10 cellular contexts compared by ENCODE assay signal in the genomic region with DNA sequence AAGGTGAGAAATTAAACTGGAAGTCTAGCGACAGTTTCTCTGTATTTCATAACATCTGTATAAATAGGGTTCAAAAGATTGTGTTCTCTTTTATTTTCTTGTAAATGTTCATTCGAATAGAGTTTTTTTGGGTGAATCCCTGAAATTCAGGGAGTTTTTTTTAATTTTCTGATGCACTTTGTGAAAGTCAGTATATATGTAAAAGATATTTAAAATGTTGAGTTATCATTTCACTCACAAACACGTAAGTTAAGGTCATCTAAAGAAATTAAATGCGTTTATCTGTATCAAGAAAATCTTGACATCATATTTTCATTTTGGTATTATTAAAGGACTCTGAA. TPM values are rescaled to one million over a fixed set of nuclear protein-coding genes. Genes with fewer than 3 reads are reported as not detected.
DNase-seq lines count a peak whose midpoint lies in the region; ATAC-seq and TF ChIP-seq lines count a peak whose summit lies in the region.
"Had no signal": no experiment of that assay in that cellular context is flagged by ENCODE, and none has a peak within 500 bp of the region (broad histone marks: within the 10 kb centered on the region; RNA-seq: fewer than 3 reads in every experiment).

No MANE protein-coding gene starts in this region.

- H3K4me3 ChIP-seq in KMS-11 (IDR thresholded peaks at IDR 0.05; ENCODE audit: insufficient read depth, low read depth, low read length) (peak overlapping the region; percentile 69), dorsolateral prefrontal cortex (peak overlapping the region in 32 of 59 donors; percentile 1 to 57 (median 30)), osteoblast (ENCODE audit: insufficient read depth, low read length) (no peak overlapping the region), tibial nerve (no peak overlapping the region), sigmoid colon (no peak overlapping the region)

- intact Hi-C loops in dorsolateral prefrontal cortex (cut with DNase I) (loop anchor here (5.0 to 10.0 kb wide), 3 partner anchors 373 to 1789 kb away; a partner anchor contains a TSS), sigmoid colon (cut with DNase I) (loop anchor here (5.0 to 10.0 kb wide), 4 partner anchors 91 to 1113 kb away; a partner anchor contains a TSS)

- no peak for TF ChIP-seq POLR2A in tibial nerve (IDR thresholded peaks at IDR 0.05)
- no peak for TF ChIP-seq POLR2A in sigmoid colon (IDR thresholded peaks at IDR 0.05)

- TF ChIP-seq EP300 in tibial nerve (IDR thresholded peaks at IDR 0.05) (no peak), sigmoid colon (IDR thresholded peaks at IDR 0.05) (no peak)

- peaks cover 5% of the 10 kb centered on the region for H3K36me3 Mint-ChIP-seq in activated CD8-positive, alpha-beta memory T cell treated with anti-CD3 and anti-CD28 coated beads, Interleukin-2, amount 10 ng/mL, durations not matched to agents 7 days and 5 days

- H3K9me3 ChIP-seq in osteoblast (ENCODE audit: low read depth, low read length) = no peaks in the 10 kb centered on the region
- H3K9me3 ChIP-seq in tibial nerve = no peaks in the 10 kb centered on the region
- no peaks in the 10 kb centered on the region for H3K9me3 ChIP-seq in sigmoid colon

- CTCF ChIA-PET in activated CD8-positive, alpha-beta memory T cell treated with anti-CD3 and anti-CD28 coated beads, Interleukin-2, amount 10 ng/mL, durations not matched to agents 7 days and 5 days (lab: Charles Lee) = interaction anchor here (1.2 kb wide), 1 partner anchor 936 kb away, joined by 3 read pairs; no protein-coding TSS in a partner anchor

- H2AFZ ChIP-seq in KMS-11 (ENCODE audit: low read depth) (peak overlapping the region; percentile 68; the same call in 1 of the 2 replicates), osteoblast (ENCODE audit: low read length) (no peak overlapping the region)

- H3K4me2 ChIP-seq in KMS-11 (peak overlapping the region; percentile 86), osteoblast (ENCODE audit: insufficient read depth, low read length) (no peak overlapping the region)

- WGBS in tibial nerve, 2 donors = 25 to 26% methylated on average over 4 of the region's 4 CpGs
- WGBS in sigmoid colon, 2 donors = 19% methylated on average over 4 of the region's 4 CpGs

- peaks cover 5% of the 10 kb centered on the region; the same call in 1 of the 2 replicates for H4K20me1 ChIP-seq in KMS-11 (ENCODE audit: insufficient read depth)
- peaks cover 6% of the 10 kb centered on the region for H4K20me1 ChIP-seq in osteoblast (ENCODE audit: insufficient read depth, low read length)

- H3K36me3 ChIP-seq in KMS-11 (ENCODE audit: insufficient read depth) = no peaks in the 10 kb centered on the region
- H3K36me3 ChIP-seq in osteoblast (ENCODE audit: insufficient read depth, low read length) = no peaks in the 10 kb centered on the region
- H3K36me3 ChIP-seq in tibial nerve = no peaks in the 10 kb centered on the region
- no peaks in the 10 kb centered on the region for H3K36me3 ChIP-seq in sigmoid colon

- TF ChIP-seq CTCF in KMS-11 (conservative IDR thresholded peaks at IDR 0.05; ENCODE audit: low read depth, low read length) (no peak), dorsolateral prefrontal cortex (IDR thresholded peaks at IDR 0.05 in 54 of 56, conservative IDR thresholded peaks at IDR 0.05 in 2 of 56; ENCODE audit: low read depth in 1 of 56, partially characterized antibody in 56 of 56) (no peak), osteoblast (IDR thresholded peaks at IDR 0.05; ENCODE audit: extremely low read depth, low read depth, low read length) (no peak), tibial nerve (IDR thresholded peaks at IDR 0.05) (no peak), sigmoid colon (IDR thresholded peaks at IDR 0.05) (no peak)

- DNase-seq in activated CD8-positive, alpha-beta memory T cell treated with anti-CD3 and anti-CD28 coated beads, Interleukin-2, amount 10 ng/mL, durations not matched to agents 7 days and 5 days = no peak
- no peak for DNase-seq in activated CD8-positive, alpha-beta memory T cell treated with anti-CD3 and anti-CD28 coated beads, Interleukin-2, amount 50 U/mL, for 48 hours
- DNase-seq in dorsolateral prefrontal cortex (no peak), osteoblast (ENCODE audit: insufficient read length, low spot score, missing footprints) (peak; percentile 83), tibial nerve (ENCODE audit: low spot score in 2 of 2) (no peak), sigmoid colon (no peak)
- DNase-seq: NCI-H2171, occipital lobe had no signal

- H3K27me3 ChIP-seq in KMS-11 (ENCODE audit: insufficient read depth, low read depth) (peaks cover 69% of the 10 kb centered on the region), dorsolateral prefrontal cortex (peaks cover 48 to 100% (median 98%) of the 10 kb centered on the region in 45 donors), osteoblast (ENCODE audit: insufficient read depth, low read length) (peaks cover 98% of the 10 kb centered on the region), tibial nerve (peaks cover 29 to 99% of the 10 kb centered on the region in 2 donors), sigmoid colon (peaks cover 89 to 100% (median 100%) of the 10 kb centered on the region in 3 donors)

- no peak overlapping the region for H3K9ac ChIP-seq in KMS-11

- H3K27ac Mint-ChIP-seq in activated CD8-positive, alpha-beta memory T cell treated with anti-CD3 and anti-CD28 coated beads, Interleukin-2, amount 10 ng/mL, durations not matched to agents 7 days and 5 days = peak overlapping the region; percentile 67

- H3K27ac ChIP-seq in KMS-11 (no peak overlapping the region), dorsolateral prefrontal cortex (peak overlapping the region in 1 of 59 donors; percentile 14), osteoblast (ENCODE audit: low read depth, low read length) (no peak overlapping the region), tibial nerve (no peak overlapping the region), sigmoid colon (no peak overlapping the region)

- H3K4me1 Mint-ChIP-seq in activated CD8-positive, alpha-beta memory T cell treated with anti-CD3 and anti-CD28 coated beads, Interleukin-2, amount 10 ng/mL, durations not matched to agents 7 days and 5 days = peaks cover 41% of the 10 kb centered on the region

- H3K4me3 Mint-ChIP-seq in activated CD8-positive, alpha-beta memory T cell treated with anti-CD3 and anti-CD28 coated beads, Interleukin-2, amount 10 ng/mL, durations not matched to agents 7 days and 5 days = no peak overlapping the region

- no peak for ATAC-seq in activated CD8-positive, alpha-beta memory T cell treated with anti-CD3 and anti-CD28 coated beads, Interleukin-2, amount 10 ng/mL, durations not matched to agents 7 days and 5 days
- ATAC-seq in HG03378 (IDR thresholded peaks at IDR 0.05; ENCODE audit: unreplicated experiment) = no peak

- peaks cover 76% of the 10 kb centered on the region for H3K27me3 Mint-ChIP-seq in activated CD8-positive, alpha-beta memory T cell treated with anti-CD3 and anti-CD28 coated beads, Interleukin-2, amount 10 ng/mL, durations not matched to agents 7 days and 5 days

- no peaks in the 10 kb centered on the region for H3K9me3 Mint-ChIP-seq in activated CD8-positive, alpha-beta memory T cell treated with anti-CD3 and anti-CD28 coated beads, Interleukin-2, amount 10 ng/mL, durations not matched to agents 7 days and 5 days (ENCODE audit: low read depth)

- H3K79me2 ChIP-seq in KMS-11 (ENCODE audit: insufficient read depth, low read depth) = no peaks in the 10 kb centered on the region
- H3K79me2 ChIP-seq in osteoblast (ENCODE audit: insufficient read depth, low read length) = no peaks in the 10 kb centered on the region

- peaks cover 28% of the 10 kb centered on the region for H3K4me1 ChIP-seq in KMS-11 (ENCODE audit: low read depth, poor library complexity, severe bottlenecking)
- H3K4me1 ChIP-seq in osteoblast (ENCODE audit: insufficient read depth, low read length) = peaks cover 17% of the 10 kb centered on the region
- peaks cover 0 to 83% (median 53%) of the 10 kb centered on the region in 4 donors for H3K4me1 ChIP-seq in tibial nerve
- peaks cover 0 to 74% (median 70%) of the 10 kb centered on the region in 4 donors for H3K4me1 ChIP-seq in sigmoid colon

RNA-seq across cellular contexts. Expression of a gene that starts 3.4 kb away (rescaled TPM):
- not detected for total RNA-seq in activated CD8-positive, alpha-beta memory T cell treated with anti-CD3 and anti-CD28 coated beads, Interleukin-2, amount 10 ng/mL, durations not matched to agents 7 days and 5 days
- 1 to 10 TPM; 1.3 to 7.0 (median 3.9) TPM for total RNA-seq in dorsolateral prefrontal cortex
- not detected in 2 replicates for total RNA-seq in osteoblast
- total RNA-seq in tibial nerve = not detected
- total RNA-seq in sigmoid colon = not detected
- not detected for polyA plus RNA-seq in sigmoid colon

RNA-seq across cellular contexts. Expression of a gene that starts 57.4 kb away (rescaled TPM):
- 10 to 100 TPM; 16.9 to 20.9 TPM for total RNA-seq in activated CD8-positive, alpha-beta memory T cell treated with anti-CD3 and anti-CD28 coated beads, Interleukin-2, amount 10 ng/mL, durations not matched to agents 7 days and 5 days
- 10 to 100 TPM; 25.5 to 69.3 (median 45.2) TPM for total RNA-seq in dorsolateral prefrontal cortex
- total RNA-seq in osteoblast = 29.7 and 33.0 TPM in 2 replicates
- total RNA-seq in tibial nerve = 10 to 100 TPM; 13.5 to 32.0 (median 20.7) TPM
- 10 to 100 TPM; 13.7 to 25.0 (median 15.4) TPM for total RNA-seq in sigmoid colon
- polyA plus RNA-seq in sigmoid colon = 10 to 100 TPM in 2 of 3 donors, 1 to 10 TPM in 1; 9.6 to 31.0 (median 15.3) TPM

Comparison
In these comparisons a context has a peak if more than half of its experiments do, and no peak if none do; other contexts are left out.
1. H3K4me3 ChIP-seq: peak in KMS-11 (single experiment) and dorsolateral prefrontal cortex (32 of 59); none in osteoblast (single experiment), tibial nerve (0 of 4) and sigmoid colon (0 of 4).